In genomic region chr6:136230219-136230980, GRCh38 we compare ENCODE assay signal across 1 cellular context.
TF ChIP-seq lines count a peak whose summit lies in the region.

No MANE protein-coding gene starts in this region.

TF ChIP-seq in A549, 52 proteins besides CTCF, POLR2A, EP300 and RAD21 (continued from another document):
- TF ChIP-seq E2F6 (IDR thresholded peaks at IDR 0.05; ENCODE audit: borderline replicate concordance, low read depth), result no peak
